Comparison of ENCODE assay signal across 8 cellular contexts in genomic region chr11:74948898-74949747, GRCh38. TPM values are rescaled to one million over a fixed set of nuclear protein-coding genes. Genes with fewer than 3 reads are reported as not detected.
DNase-seq lines count a peak whose midpoint lies in the region; ATAC-seq and TF ChIP-seq lines count a peak whose summit lies in the region.

SPCS2 (plus strand) TSS chr11:74949266; CDS start chr11:74949286, 20 bp downstream.
XRRA1 (minus strand) TSS chr11:74949091; CDS start chr11:74940878, 8,213 bp downstream.

- peaks cover 15% of the 10 kb centered on the region for H3K79me2 ChIP-seq in trophoblast cell (ENCODE audit: control insufficient read depth, insufficient read depth, low read length, poor library complexity)

- H3K14ac ChIP-seq in trophoblast cell (ENCODE audit: low read length), result peak within 1 kb of the TSS; percentile 97

- no peak within 1 kb of the TSS for H3K23ac ChIP-seq in trophoblast cell (ENCODE audit: low read length)

- in situ Hi-C loops in transverse colon (cut with MboI; ENCODE audit: low pct_ligation_motif_present in 1 of 4, low pct_unique_long_range_greater_than_20kb in 1 of 4, low sequenced_read_pairs in 3 of 4), result loop anchor here in 3 of 4 donors (25.0 kb wide), 1 partner anchor 288 kb away; the partner anchor contains the start of gene TPBGL (in 3 of the 3)

- peak within 1 kb of the TSS; percentile 81 for H3K18ac ChIP-seq in trophoblast cell (ENCODE audit: low read length)

- H3K4me2 ChIP-seq in trophoblast cell (ENCODE audit: low read length), result peak within 1 kb of the TSS; percentile 97

- H3K27ac ChIP-seq in adrenal gland, result peak within 1 kb of the TSS; percentile 37 to 86 (median 73)
- peak within 1 kb of the TSS; percentile 38 for H3K27ac ChIP-seq in trophoblast cell (ENCODE audit: low read depth, low read length)
- H3K27ac ChIP-seq in transverse colon, result peak within 1 kb of the TSS; percentile 84 to 89 (median 86)

- peak within 1 kb of the TSS; percentile 21 for H2BK120ac ChIP-seq in trophoblast cell (ENCODE audit: insufficient read depth, low read length, poor library complexity)

- peaks cover 10% of the 10 kb centered on the region for H3K79me1 ChIP-seq in trophoblast cell (ENCODE audit: low read length)

- H3K4me3 ChIP-seq in GM12865 (ENCODE audit: low read depth, low read length) (peak within 1 kb of the TSS; percentile 89), adrenal gland (peak within 1 kb of the TSS; percentile 64 to 81 (median 76)), trophoblast cell (ENCODE audit: low read depth, low read length) (peak within 1 kb of the TSS; percentile 85), transverse colon (peak within 1 kb of the TSS; percentile 72 to 97 (median 86))

- peak; percentile 93 for ATAC-seq in HG02763 (IDR thresholded peaks at IDR 0.05; ENCODE audit: unreplicated experiment)

- H3K9me3 ChIP-seq in adrenal gland (replicated peaks in 1 of 3) (no peaks in the 10 kb centered on the region), trophoblast cell (ENCODE audit: insufficient read depth, low read depth, low read length) (no peaks in the 10 kb centered on the region), transverse colon (no peaks in the 10 kb centered on the region)

- no peaks in the 10 kb centered on the region for H3K36me3 ChIP-seq in adrenal gland (replicated peaks in 1 of 2)
- H3K36me3 ChIP-seq in trophoblast cell (ENCODE audit: control insufficient read depth in 1 of 2, insufficient read depth in 2 of 2, low read length in 2 of 2), result peaks cover 0 to under 1% of the 10 kb centered on the region in 2 experiments
- H3K36me3 ChIP-seq in transverse colon, result no peaks in the 10 kb centered on the region

- peak within 1 kb of the TSS; percentile 8 for H2AK5ac ChIP-seq in trophoblast cell (ENCODE audit: low read length)

- intact Hi-C loops in adrenal gland (cut with DNase I) (no loop called here), cardiac septum (cut with DNase I) (no loop called here), transverse colon (cut with DNase I; ENCODE audit: low total_unique reads) (no loop called here)

- TF ChIP-seq CTCF in GM12865 (IDR thresholded peaks at IDR 0.05; ENCODE audit: insufficient read depth, low read depth, low read length, missing control alignments), result no peak
- no peak for TF ChIP-seq CTCF in adrenal gland (IDR thresholded peaks at IDR 0.05)
- TF ChIP-seq CTCF in transverse colon (IDR thresholded peaks at IDR 0.05), result no peak

- H3K27me3 ChIP-seq in adrenal gland, result no peaks in the 10 kb centered on the region
- no peaks in the 10 kb centered on the region for H3K27me3 ChIP-seq in trophoblast cell (ENCODE audit: insufficient read depth, low read length)
- H3K27me3 ChIP-seq in transverse colon, result no peaks in the 10 kb centered on the region

- peak within 1 kb of the TSS; percentile 90 for H4K12ac ChIP-seq in trophoblast cell (ENCODE audit: low read depth, low read length)

- 0 to 3% (median 1%) methylated on average over 22 to 66 of the region's 66 CpGs for WGBS in adrenal gland, 4 donors
- no CpG with 5 or more reads among the region's 66 CpGs for WGBS in trophoblast cell (ENCODE audit: extremely low coverage, insufficient coverage, insufficient read length)
- WGBS in transverse colon (ENCODE audit: low coverage in 1 of 2), 2 donors, result 0 to 1% methylated on average over 4 to 60 of the region's 66 CpGs

- peak within 1 kb of the TSS; percentile 93 for H4K8ac ChIP-seq in trophoblast cell (ENCODE audit: low read depth, low read length)

- peak within 1 kb of the TSS; percentile 90 for H3K4ac ChIP-seq in trophoblast cell (ENCODE audit: low read depth, low read length)

- H2BK12ac ChIP-seq in trophoblast cell (ENCODE audit: low read length), result no peak within 1 kb of the TSS

- TF ChIP-seq EP300 in transverse colon (IDR thresholded peaks at IDR 0.05; ENCODE audit: low read depth), result no peak

- peak within 1 kb of the TSS; percentile 92 for H4K91ac ChIP-seq in trophoblast cell (ENCODE audit: low read depth, low read length)

- H3K9ac ChIP-seq in trophoblast cell (ENCODE audit: low read length), result peak within 1 kb of the TSS; percentile 87

- peak; percentile 44 to 87 for TF ChIP-seq POLR2A in adrenal gland (IDR thresholded peaks at IDR 0.05)
- peak; percentile 84 for TF ChIP-seq POLR2A in transverse colon (IDR thresholded peaks at IDR 0.05)

- H3K4me1 ChIP-seq in adrenal gland (replicated peaks in 1 of 2) (peaks cover 3 to 47% of the 10 kb centered on the region in 2 donors), trophoblast cell (ENCODE audit: control insufficient read depth in 1 of 2, insufficient read depth in 2 of 2, low read length in 2 of 2) (peaks cover 0 to 7% of the 10 kb centered on the region in 2 experiments), transverse colon (peaks cover 11 to 54% (median 25%) of the 10 kb centered on the region in 4 donors)

- DNase-seq in GM12865 (ENCODE audit: low read depth) (peak; percentile 99), NCI-H1417 treated with DMSO at 0.1 percent for 48 hours (lab: John Stamatoyannopoulos, UW) (peak; percentile 90), SW480 (ENCODE audit: low spot score) (peak; percentile 99), adrenal gland (peak; percentile 97 to 100 (median 99)), cardiac septum (ENCODE audit: low spot score) (peak; percentile 100), trophoblast cell (peak; percentile 99 to 100), transverse colon (peak; percentile 99)

- peak within 1 kb of the TSS; percentile 94 for H2AFZ ChIP-seq in trophoblast cell (ENCODE audit: insufficient read depth, low read length, poor library complexity)

- peak within 1 kb of the TSS; percentile 42 for H2BK5ac ChIP-seq in trophoblast cell (ENCODE audit: low read depth, low read length, poor library complexity)

RNA-seq across cellular contexts. Expression of gene SPCS2, which starts in this region (rescaled TPM):
- total RNA-seq in adrenal gland, result 100 to 1,000 TPM in 4 of 8 donors, 10 to 100 TPM in 4; 38.6 to 287 (median 130) TPM
- polyA plus RNA-seq in adrenal gland, result 100 to 1,000 TPM in 2 of 3 donors, 10 to 100 TPM in 1; 64.5 to 259 (median 149) TPM
- total RNA-seq in cardiac septum, result 86.9 TPM
- 182 and 188 TPM in 2 replicates for polyA plus RNA-seq in trophoblast cell (2013)
- 10 to 100 TPM in 3 of 4 donors, 1 to 10 TPM in 1; 6.4 to 59.9 (median 21.0) TPM for total RNA-seq in transverse colon

RNA-seq across cellular contexts. Expression of gene XRRA1, which starts in this region (rescaled TPM):
- total RNA-seq in adrenal gland, result 10 to 100 TPM; 10.4 to 50.2 (median 14.0) TPM
- 1 to 10 TPM; 3.1 to 7.2 (median 6.3) TPM for polyA plus RNA-seq in adrenal gland
- 5.2 TPM for total RNA-seq in cardiac septum
- 4.0 and 4.5 TPM in 2 replicates for polyA plus RNA-seq in trophoblast cell (2013)
- 10 to 100 TPM in 3 of 4 donors, 1 to 10 TPM in 1; 5.7 to 61.0 (median 17.2) TPM for total RNA-seq in transverse colon

Comparison
In these comparisons a context has a peak if more than half of its experiments do, and no peak if none do; other contexts are left out.
1. Peak in every context shown above with its lines: DNase-seq, ATAC-seq, H3K4me3 ChIP-seq and H3K27ac ChIP-seq.